Comparison of ENCODE assay signal across 1 cellular context in genomic region chr5:1246711-1247431, GRCh38.
TF ChIP-seq lines count a peak whose summit lies in the region.

No MANE protein-coding gene starts in this region.

TF ChIP-seq in GM12878, 131 proteins besides CTCF, POLR2A, EP300 and RAD21:
- TF ChIP-seq REST (IDR thresholded peaks at IDR 0.05; ENCODE audit: low read depth, low read length): peak; percentile 91
- TF ChIP-seq SKIL (IDR thresholded peaks at IDR 0.05; ENCODE audit: low read depth, poor library complexity, severe bottlenecking): no peak
- no peak for TF ChIP-seq ZNF384 (IDR thresholded peaks at IDR 0.05; ENCODE audit: borderline replicate concordance, low read depth, low read length)
- TF ChIP-seq HDAC6 (IDR thresholded peaks at IDR 0.05; ENCODE audit: unreplicated experiment): no peak
- no peak for TF ChIP-seq BCL3 (IDR thresholded peaks at IDR 0.05; ENCODE audit: borderline replicate concordance, insufficient read depth, low read depth, low read length, poor library complexity, severe bottlenecking)
